Comparison of ENCODE assay signal across 16 cellular contexts in the genomic region with DNA sequence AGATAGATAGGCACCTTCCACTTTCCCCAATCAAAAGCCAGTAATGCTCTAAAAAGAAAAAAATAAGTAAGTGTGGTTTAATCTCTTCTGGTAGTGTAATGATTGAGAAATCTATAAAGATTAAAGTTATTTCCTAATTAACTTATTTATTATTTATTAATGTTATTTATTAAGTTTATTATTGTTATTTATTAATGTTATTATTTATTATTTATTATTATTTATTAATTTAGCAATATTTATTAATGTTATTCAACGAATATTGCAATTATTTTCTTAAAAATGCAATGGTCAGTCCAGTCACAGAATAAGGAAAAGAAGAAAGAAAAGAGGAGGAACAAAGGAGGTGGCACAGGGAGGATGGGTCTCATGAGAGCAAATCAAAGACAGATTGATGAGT.
DNase-seq lines count a peak whose midpoint lies in the region; ATAC-seq, FAIRE-seq and TF ChIP-seq lines count a peak whose summit lies in the region.
"Had no signal": no experiment of that assay in that cellular context is flagged by ENCODE, and none has a peak within 500 bp of the region (broad histone marks: within the 10 kb centered on the region; RNA-seq: fewer than 3 reads in every experiment).

No MANE protein-coding gene starts in this region.

- H3K27me3 Mint-ChIP-seq in WTC11 (ENCODE audit: low read depth): no peaks in the 10 kb centered on the region
- H3K27me3 Mint-ChIP-seq: IgD-negative memory B cell had no signal

- DNase-seq in WTC11 (ENCODE audit: low spot score): no peak
- DNase-seq in kidney: no peak
- DNase-seq in G401 (ENCODE audit: low spot score): no peak
- no peak for DNase-seq in NOMO-1 (lab: John Stamatoyannopoulos, UW; ENCODE audit: unreplicated experiment in 2 of 2)
- no peak for DNase-seq in NCI-H1436 treated with DMSO at 0.1 percent for 48 hours (lab: John Stamatoyannopoulos, UW)
- no peak for DNase-seq in urothelium cell line (ENCODE audit: low spot score)
- DNase-seq: ACHN; Caco-2; CD4-positive, alpha-beta T cell; GF-D8; GM23248 had no signal

- no peak overlapping the region for H3K27ac Mint-ChIP-seq in WTC11
- H3K27ac Mint-ChIP-seq: CD4-positive, alpha-beta T cell; IgD-negative memory B cell had no signal

- peak overlapping the region; percentile 34 for H3K4me2 ChIP-seq in KMS-11

- H2AFZ ChIP-seq in KMS-11 (ENCODE audit: low read depth): no peak overlapping the region
- H2AFZ ChIP-seq: GM23248 had no signal

- intact Hi-C loops in kidney (cut with DNase I): no loop called here

- in situ Hi-C loops in G401 (cut with HindIII; ENCODE audit: low sequenced_read_pairs): no loop called here

- no peaks in the 10 kb centered on the region for H3K9me3 Mint-ChIP-seq in WTC11
- H3K9me3 Mint-ChIP-seq: CD4-positive, alpha-beta T cell; IgD-negative memory B cell had no signal

- H3K4me1 ChIP-seq in KMS-11 (ENCODE audit: low read depth, poor library complexity, severe bottlenecking) (peaks cover 19% of the 10 kb centered on the region), kidney (ENCODE audit: control insufficient read depth in 1 of 2, insufficient read depth in 1 of 2, low read depth in 1 of 2, low read length in 2 of 2) (peaks cover 0 to 5% of the 10 kb centered on the region in 2 donors)

- no peaks in the 10 kb centered on the region for H4K20me1 ChIP-seq in KMS-11 (ENCODE audit: insufficient read depth)

- H3K36me3 Mint-ChIP-seq in WTC11: peaks cover 3% of the 10 kb centered on the region
- H3K36me3 Mint-ChIP-seq: IgD-negative memory B cell had no signal

- no peaks in the 10 kb centered on the region for H3K9me3 ChIP-seq in kidney (ENCODE audit: control insufficient read depth in 1 of 2, low read length in 2 of 2)
- H3K9me3 ChIP-seq: Caco-2, HAP-1 had no signal

- ATAC-seq in WTC11: no peak
- ATAC-seq: HepG2 had no signal

- H3K4me3 ChIP-seq in KMS-11 (IDR thresholded peaks at IDR 0.05; ENCODE audit: insufficient read depth, low read depth, low read length) (no peak overlapping the region), kidney (ENCODE audit: low read length in 2 of 2) (peak overlapping the region; percentile 1 to 4)
- H3K4me3 ChIP-seq: GM23248, HAP-1 had no signal

- H3K27me3 ChIP-seq in KMS-11 (ENCODE audit: insufficient read depth, low read depth): no peaks in the 10 kb centered on the region

- POLR2A ChIA-PET in WTC11 (lab: Charles Lee): no interaction called here

- no peak overlapping the region; the same call in 1 of the 2 replicates for H3K27ac ChIP-seq in KMS-11
- no peak overlapping the region for H3K27ac ChIP-seq in kidney (ENCODE audit: low read depth in 2 of 2, low read length in 2 of 2)
- H3K27ac ChIP-seq: C4-2B, GM23248 had no signal

- no peaks in the 10 kb centered on the region for H3K36me3 ChIP-seq in KMS-11 (ENCODE audit: insufficient read depth)
- H3K36me3 ChIP-seq in kidney (ENCODE audit: control insufficient read depth in 1 of 2, insufficient read depth in 2 of 2, low read length in 2 of 2): no peaks in the 10 kb centered on the region
- H3K36me3 ChIP-seq: HAP-1 had no signal

- FAIRE-seq in kidney (lab: Jason Lieb, UNC) (peak; percentile 87), urothelium cell line (lab: Jason Lieb, UNC) (no peak)
- FAIRE-seq: HepG2 had no signal

- H3K9ac ChIP-seq in KMS-11 (no peak overlapping the region), kidney (ENCODE audit: low read length in 2 of 2) (no peak overlapping the region)
- H3K9ac ChIP-seq: GM23248 had no signal

- peaks cover 19% of the 10 kb centered on the region for H3K4me1 Mint-ChIP-seq in WTC11
- H3K4me1 Mint-ChIP-seq: IgD-negative memory B cell had no signal

- H3K4me3 Mint-ChIP-seq in WTC11: no peak overlapping the region
- H3K4me3 Mint-ChIP-seq: CD4-positive, alpha-beta T cell; IgD-negative memory B cell had no signal

- H3K79me2 ChIP-seq in KMS-11 (ENCODE audit: insufficient read depth, low read depth): no peaks in the 10 kb centered on the region

- TF ChIP-seq CTCF in KMS-11 (conservative IDR thresholded peaks at IDR 0.05; ENCODE audit: low read depth, low read length) (no peak), WTC11 (IDR thresholded peaks at IDR 0.05) (no peak), kidney (IDR thresholded peaks at IDR 0.05; ENCODE audit: borderline replicate concordance, extremely low read depth, insufficient read depth) (no peak)

- CTCF ChIA-PET in WTC11 (lab: Charles Lee): no interaction called here

TF ChIP-seq in WTC11, 78 proteins besides CTCF, POLR2A, EP300 and RAD21:
- no peak for TF ChIP-seq ZNF263 (CRISPR knock-in tag; IDR thresholded peaks at IDR 0.05; ENCODE audit: low read depth)
- TF ChIP-seq HMGA2 (CRISPR knock-in tag; IDR thresholded peaks at IDR 0.05): peak; percentile 99
